Comparison of ENCODE assay signal across 8 cellular contexts in the genomic region with DNA sequence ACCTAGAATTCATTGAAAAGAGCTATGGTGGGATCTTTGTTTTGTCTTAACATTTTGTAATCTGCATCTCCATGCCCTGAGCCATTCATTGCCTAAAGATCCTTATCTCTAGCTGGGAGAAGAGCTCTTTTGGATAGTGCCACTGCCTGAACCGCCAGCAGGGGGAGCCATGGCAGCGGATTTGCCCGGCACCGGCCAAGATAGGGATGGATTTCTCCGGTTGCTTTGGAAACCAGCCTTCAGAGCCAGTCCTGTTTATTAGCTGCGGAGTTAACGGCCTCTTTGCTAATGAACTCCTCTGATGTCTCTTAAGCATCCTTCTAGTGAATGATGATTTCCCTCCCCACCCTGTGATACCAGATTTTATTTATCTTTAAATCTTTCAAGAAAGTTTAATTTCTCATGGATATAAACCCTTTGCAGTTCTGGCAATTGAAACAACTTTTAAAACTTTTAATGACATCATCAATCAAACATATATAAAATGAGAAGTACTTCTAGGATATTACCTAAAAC. TPM values are rescaled to one million over a fixed set of nuclear protein-coding genes. Genes with fewer than 3 reads are reported as not detected.
DNase-seq lines count a peak whose midpoint lies in the region; ATAC-seq and TF ChIP-seq lines count a peak whose summit lies in the region.

No MANE protein-coding gene starts in this region.

- TF ChIP-seq CTCF in foreskin keratinocyte (conservative IDR thresholded peaks at IDR 0.05) (peak; percentile 94), osteoblast (IDR thresholded peaks at IDR 0.05; ENCODE audit: extremely low read depth, low read depth, low read length) (peak; percentile 99), thoracic aorta (IDR thresholded peaks at IDR 0.05) (peak; percentile 80)

- H3K27ac ChIP-seq in ACC112 (ENCODE audit: low read depth, low read length) (no peak overlapping the region), foreskin keratinocyte (no peak overlapping the region), osteoblast (ENCODE audit: low read depth, low read length) (no peak overlapping the region), thoracic aorta (no peak overlapping the region)

- DNase-seq in Kasumi-1 (lab: John Stamatoyannopoulos, UW) (peak; percentile 89 to 92), SHP77 treated with DMSO at 0.1 percent for 48 hours (lab: John Stamatoyannopoulos, UW) (peak; percentile 22), foreskin keratinocyte (peak; percentile 26 to 60), osteoblast (ENCODE audit: insufficient read length, low spot score, missing footprints) (peak; percentile 89), thoracic aorta (ENCODE audit: low spot score) (no peak)
- DNase-seq in activated effector memory CD4-positive, alpha-beta T cell treated with anti-CD3 and anti-CD28 coated beads, Interleukin-2, amount 50 U/mL, for 16 hours, result peak; percentile 92

- H3K79me2 ChIP-seq in ACC112 (ENCODE audit: control insufficient read depth, insufficient read depth, low read length, unreplicated experiment) (no peaks in the 10 kb centered on the region), osteoblast (ENCODE audit: insufficient read depth, low read length) (no peaks in the 10 kb centered on the region)

- H3K4me3 ChIP-seq in ACC112 (ENCODE audit: low read depth, low read length), result no peak overlapping the region
- no peak overlapping the region for H3K4me3 ChIP-seq in osteoblast (ENCODE audit: insufficient read depth, low read length)
- no peak overlapping the region for H3K4me3 ChIP-seq in thoracic aorta

- H3K4me2 ChIP-seq in osteoblast (ENCODE audit: insufficient read depth, low read length), result peak overlapping the region; percentile 38

- H3K4me1 ChIP-seq in ACC112 (ENCODE audit: control insufficient read depth, insufficient read depth, low read length, unreplicated experiment), result peaks cover 24% of the 10 kb centered on the region
- no peaks in the 10 kb centered on the region for H3K4me1 ChIP-seq in foreskin keratinocyte
- peaks cover 29% of the 10 kb centered on the region for H3K4me1 ChIP-seq in osteoblast (ENCODE audit: insufficient read depth, low read length)
- H3K4me1 ChIP-seq in thoracic aorta (ENCODE audit: control insufficient read depth in 1 of 2, low read depth in 2 of 2), result no peaks in the 10 kb centered on the region

- H3K36me3 ChIP-seq in ACC112 (ENCODE audit: insufficient read depth, low read length), result no peaks in the 10 kb centered on the region
- H3K36me3 ChIP-seq in osteoblast (ENCODE audit: insufficient read depth, low read length), result no peaks in the 10 kb centered on the region
- no peaks in the 10 kb centered on the region for H3K36me3 ChIP-seq in thoracic aorta

- H2AFZ ChIP-seq in ACC112 (ENCODE audit: low read length, unreplicated experiment) (peak overlapping the region; percentile 59), osteoblast (ENCODE audit: low read length) (no peak overlapping the region)

- H3K9me3 ChIP-seq in osteoblast (ENCODE audit: low read depth, low read length) (no peaks in the 10 kb centered on the region), thoracic aorta (no peaks in the 10 kb centered on the region)

- H4K20me1 ChIP-seq in osteoblast (ENCODE audit: insufficient read depth, low read length), result no peaks in the 10 kb centered on the region

- H3K27me3 ChIP-seq in ACC112 (ENCODE audit: insufficient read depth, low read length), result 0 out of 2 replicates have a peak, but pooled peaks cover 4% of the 10 kb centered on the region
- peaks cover 10% of the 10 kb centered on the region for H3K27me3 ChIP-seq in foreskin keratinocyte
- no peaks in the 10 kb centered on the region for H3K27me3 ChIP-seq in osteoblast (ENCODE audit: insufficient read depth, low read length)
- no peaks in the 10 kb centered on the region for H3K27me3 ChIP-seq in thoracic aorta (replicated peaks; ENCODE audit: insufficient read depth)

- ATAC-seq in GM18907 (IDR thresholded peaks at IDR 0.05; ENCODE audit: unreplicated experiment), result peak; percentile 69
- ATAC-seq in foreskin keratinocyte, result peak; percentile 93
- no peak for ATAC-seq in thoracic aorta (ENCODE audit: insufficient number of reproducible peaks, low FRiP score, low read depth)

RNA-seq across cellular contexts. Expression of a gene that starts 58.2 kb away (rescaled TPM):
- total RNA-seq in foreskin keratinocyte, result not detected in 2 replicates
- not detected in 2 replicates for polyA plus RNA-seq in foreskin keratinocyte
- total RNA-seq in osteoblast, result not detected in 2 replicates
- not detected for total RNA-seq in thoracic aorta
